16 cellular contexts compared by ENCODE assay signal in the genomic region with DNA sequence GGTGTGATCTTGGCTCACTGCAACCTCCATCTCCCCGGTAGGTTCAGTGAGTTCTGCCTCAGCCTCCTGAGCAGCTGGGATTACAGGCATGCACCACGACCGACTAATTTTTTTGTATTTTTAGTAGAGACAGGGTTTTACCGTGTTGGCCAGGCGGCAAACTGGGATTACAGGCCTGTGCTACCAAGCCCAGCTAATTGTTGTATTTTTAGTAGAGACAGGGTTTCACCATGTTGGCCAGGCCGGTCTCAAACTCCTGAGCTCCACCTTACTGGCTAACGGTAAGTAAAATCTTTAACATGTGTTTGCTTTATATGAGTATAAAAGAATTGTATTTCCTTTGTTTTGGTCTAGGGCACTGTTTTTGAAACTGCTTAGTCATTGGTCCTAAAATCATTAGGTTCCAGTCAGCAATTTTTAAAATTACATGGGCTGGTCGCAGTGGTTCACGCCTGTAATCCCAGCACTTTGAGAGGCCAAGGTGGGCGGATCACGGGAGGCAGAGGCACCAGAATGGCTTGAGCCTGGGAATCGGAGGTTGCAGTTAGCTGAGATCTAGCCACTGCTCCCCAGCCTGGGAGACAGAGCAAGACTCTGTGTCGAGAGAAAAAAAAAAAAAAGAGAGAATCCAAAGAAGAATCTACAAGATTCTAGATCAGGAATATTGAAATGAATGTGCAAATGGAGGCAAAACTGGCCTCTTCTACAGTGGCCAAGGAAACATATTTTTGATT. TPM values are rescaled to one million over a fixed set of nuclear protein-coding genes. Genes with fewer than 3 reads are reported as not detected.
DNase-seq lines count a peak whose midpoint lies in the region; ATAC-seq and TF ChIP-seq lines count a peak whose summit lies in the region.
"Had no signal": no experiment of that assay in that cellular context is flagged by ENCODE, and none has a peak within 500 bp of the region (broad histone marks: within the 10 kb centered on the region; RNA-seq: fewer than 3 reads in every experiment).

No MANE protein-coding gene starts in this region.

- no peak overlapping the region for H3K4me3 Mint-ChIP-seq in WTC11
- H3K4me3 Mint-ChIP-seq: stimulated activated naive CD8-positive, alpha-beta T cell treated with anti-CD3 and anti-CD28 coated beads, Interleukin-15, amount 100 ng/mL, for 72 hours; T-helper 1 cell treated with Interleukin-12 subunit alpha and Interleukin-12 subunit beta and Interleukin-4 antibody, amounts not matched to agents 30 μg/mL and 1 μg/mL, for 36 hours had no signal

- intact Hi-C loops in A673 (cut with micrococcal nuclease; ENCODE audit: unreplicated experiment) (no loop called here), left cardiac atrium (cut with DNase I) (no loop called here)

- H3K36me3 ChIP-seq in A673 (ENCODE audit: insufficient read depth, low read length, poor library complexity, severe bottlenecking) (peaks cover 19% of the 10 kb centered on the region), GM23248 (ENCODE audit: low read depth) (peaks cover 5% of the 10 kb centered on the region; the same call in 1 of the 2 replicates)

- WGBS in GM23248 (ENCODE audit: low coverage in 1 of 2, low lambda C conversion rate in 2 of 2, missing lambda C conversion rate in 2 of 2), 2 experiments, result 86 to 89% methylated on average over 13 of the region's 13 CpGs

- H3K9me3 ChIP-seq in A673 (ENCODE audit: low read depth, low read length, poor library complexity, severe bottlenecking), result no peaks in the 10 kb centered on the region
- H3K9me3 ChIP-seq in GM23248 (ENCODE audit: low read depth), result no peaks in the 10 kb centered on the region
- H3K9me3 ChIP-seq: adrenal gland had no signal

- no TSS peak for BruUV-seq in A673 (replicated peaks; lab: Mats Ljungman, UMichigan)

- DNase-seq in A673 (ENCODE audit: low spot score) (no peak), GM23248 (peak; percentile 26), WTC11 (ENCODE audit: low spot score) (no peak), fibroblast of mammary gland (ENCODE audit: low read depth) (peak; percentile 14), left cardiac atrium (no peak), mucosa of gallbladder (ENCODE audit: low spot score) (no peak), AG20443 (ENCODE audit: low spot score) (no peak)
- DNase-seq: adrenal gland; foreskin melanocyte; NCI-H1092; stimulated activated naive CD8-positive, alpha-beta T cell treated with anti-CD3 and anti-CD28 coated beads, Interleukin-15, amount 100 ng/mL, for 72 hours had no signal

- H3K9me3 Mint-ChIP-seq in WTC11, result no peaks in the 10 kb centered on the region
- H3K9me3 Mint-ChIP-seq: stimulated activated naive CD8-positive, alpha-beta T cell treated with anti-CD3 and anti-CD28 coated beads, Interleukin-15, amount 100 ng/mL, for 72 hours; T-helper 1 cell treated with Interleukin-12 subunit alpha and Interleukin-12 subunit beta and Interleukin-4 antibody, amounts not matched to agents 30 μg/mL and 1 μg/mL, for 36 hours had no signal

- H3K4me3 ChIP-seq in A673 (ENCODE audit: low read depth, low read length, poor library complexity, severe bottlenecking), result no peak overlapping the region
- H3K4me3 ChIP-seq in GM23248, result no peak overlapping the region
- H3K4me3 ChIP-seq in fibroblast of mammary gland (ENCODE audit: control insufficient read depth, low read depth, low read length), result no peak overlapping the region
- H3K4me3 ChIP-seq: adrenal gland, coronary artery had no signal

- TF ChIP-seq CTCF in A673 (conservative IDR thresholded peaks at IDR 0.05; ENCODE audit: low read depth, low read length) (no peak), WTC11 (IDR thresholded peaks at IDR 0.05) (no peak), fibroblast of mammary gland (conservative IDR thresholded peaks at IDR 0.05; ENCODE audit: control insufficient read depth, insufficient read depth, low read depth, low read length) (no peak)

- H2AFZ ChIP-seq in GM23248, result peak overlapping the region; percentile 27; the same call in 1 of the 2 replicates

- peak overlapping the region; percentile 63 for H3K4me2 ChIP-seq in GM23248 (ENCODE audit: unreplicated experiment)

- CTCF ChIA-PET in A673 (lab: Charles Lee) (no interaction called here), WTC11 (lab: Charles Lee) (interaction anchor here (0.9 kb wide), 1 partner anchor 12 kb away, joined by 6 read pairs; no protein-coding TSS in a partner anchor)

- H3K27me3 Mint-ChIP-seq in WTC11 (ENCODE audit: low read depth), result peaks cover 23% of the 10 kb centered on the region
- H3K27me3 Mint-ChIP-seq: stimulated activated naive CD8-positive, alpha-beta T cell treated with anti-CD3 and anti-CD28 coated beads, Interleukin-15, amount 100 ng/mL, for 72 hours had no signal

- ATAC-seq in WTC11 (no peak), left cardiac atrium (no peak), HG02642 (IDR thresholded peaks at IDR 0.05; ENCODE audit: poor library complexity, unreplicated experiment) (no peak)
- ATAC-seq: right cardiac atrium; stimulated activated naive CD8-positive, alpha-beta T cell treated with anti-CD3 and anti-CD28 coated beads, Interleukin-15, amount 100 ng/mL, for 72 hours had no signal

- POLR2A ChIA-PET in A673 (lab: Charles Lee; ENCODE audit: low non-redundant PET), result no interaction called here
- POLR2A ChIA-PET in WTC11 (lab: Charles Lee), result no interaction called here

- peaks cover 15% of the 10 kb centered on the region for H3F3A ChIP-seq in GM23248 (ENCODE audit: insufficient read depth)

- H3K27me3 ChIP-seq in A673 (replicated peaks; ENCODE audit: insufficient read depth, low read depth, low read length, poor library complexity) (no peaks in the 10 kb centered on the region), GM23248 (replicated peaks; ENCODE audit: insufficient read depth) (no peaks in the 10 kb centered on the region)
- H3K27me3 ChIP-seq: adrenal gland had no signal

- peak overlapping the region; percentile 57 for H3K9ac ChIP-seq in GM23248

- H4K20me1 ChIP-seq in GM23248 (ENCODE audit: insufficient read depth), result no peaks in the 10 kb centered on the region

- peak overlapping the region; percentile 71 for H3K27ac ChIP-seq in A673 (ENCODE audit: low read depth, low read length, poor library complexity, severe bottlenecking)
- peak overlapping the region; percentile 92 for H3K27ac ChIP-seq in GM23248
- H3K27ac ChIP-seq: adrenal gland, coronary artery had no signal

- peaks cover 4% of the 10 kb centered on the region; the same call in 1 of the 2 replicates for H3K36me3 Mint-ChIP-seq in WTC11

- peaks cover 30% of the 10 kb centered on the region for H3K4me1 ChIP-seq in A673 (ENCODE audit: insufficient read depth, low read length, poor library complexity, severe bottlenecking)
- peaks cover 26% of the 10 kb centered on the region for H3K4me1 ChIP-seq in GM23248 (ENCODE audit: insufficient read depth)

- no peaks in the 10 kb centered on the region for H3K9me2 ChIP-seq in GM23248 (ENCODE audit: insufficient read depth)

- peaks cover 11% of the 10 kb centered on the region for H3K4me1 Mint-ChIP-seq in WTC11

- in situ Hi-C loops in GM23248 (cut with MboI), result no loop called here

- H3K79me2 ChIP-seq in GM23248 (ENCODE audit: insufficient read depth), result peaks cover 32% of the 10 kb centered on the region

- H3K27ac Mint-ChIP-seq in WTC11, result peak overlapping the region; percentile 57; the same call in 1 of the 2 replicates
- H3K27ac Mint-ChIP-seq: T-helper 1 cell treated with Interleukin-12 subunit alpha and Interleukin-12 subunit beta and Interleukin-4 antibody, amounts not matched to agents 30 μg/mL and 1 μg/mL, for 36 hours had no signal

TF ChIP-seq in WTC11, 78 proteins besides CTCF, POLR2A, EP300 and RAD21 (continues in another document):
- TF ChIP-seq ZSCAN18 (CRISPR knock-in tag; IDR thresholded peaks at IDR 0.05) (no peak), SMAD4 (CRISPR knock-in tag; IDR thresholded peaks at IDR 0.05) (no peak)

RNA-seq across cellular contexts. Expression of gene FLYWCH1, which starts 3.6 kb away (rescaled TPM):
- 46.8 and 47.0 TPM in 2 replicates for total RNA-seq in A673 (2021)
- 43.3 and 44.7 TPM in 2 replicates for total RNA-seq in GM23248 (2014; rRNA removed; shearing (Covaris generic))
- polyA plus RNA-seq in GM23248 (2016; fragmentation: Nextera tagmentation; extraction: Ambion mirVana), result 16.0 and 18.7 TPM in 2 replicates
- 27.2 to 34.2 TPM (median 32.6 TPM) in 3 replicates for total RNA-seq in WTC11 (2021)
- total RNA-seq in left cardiac atrium, result 10 to 100 TPM; 31.4 to 35.1 TPM
- total RNA-seq in mucosa of gallbladder, result 57.5 TPM

RNA-seq across cellular contexts. Expression of gene FLYWCH2, which starts 32.3 kb away (rescaled TPM):
- total RNA-seq in A673 (2021), result 23.9 and 28.5 TPM in 2 replicates
- 60.3 and 112 TPM in 2 replicates for total RNA-seq in GM23248 (2014; rRNA removed; shearing (Covaris generic))
- polyA plus RNA-seq in GM23248 (2016; fragmentation: Nextera tagmentation; extraction: Ambion mirVana), result 48.6 and 53.6 TPM in 2 replicates
- total RNA-seq in WTC11 (2021), result 19.7 to 25.0 TPM (median 20.7 TPM) in 3 replicates
- 10 to 100 TPM; 27.1 to 29.1 TPM for total RNA-seq in left cardiac atrium
- total RNA-seq in mucosa of gallbladder, result 35.5 TPM

RNA-seq across cellular contexts. Expression of gene KREMEN2, which starts 48.7 kb away (rescaled TPM):
- total RNA-seq in A673 (2021), result 0.49 and 1.6 TPM in 2 replicates
- total RNA-seq in GM23248 (2014; rRNA removed; shearing (Covaris generic)), result not detected in 2 replicates
- not detected in 2 replicates for polyA plus RNA-seq in GM23248 (2016; fragmentation: Nextera tagmentation; extraction: Ambion mirVana)
- total RNA-seq in WTC11 (2021), result 7.5 to 8.6 TPM (median 8.5 TPM) in 3 replicates
- total RNA-seq in left cardiac atrium, result not detected
- not detected for total RNA-seq in mucosa of gallbladder
- total RNA-seq: adrenal gland, right cardiac atrium had no signal
- polyA plus RNA-seq: adrenal gland, right cardiac atrium had no signal

RNA-seq across cellular contexts. Expression of gene PAQR4, which starts 53.8 kb away (rescaled TPM):
- total RNA-seq in A673 (2021) (46.5 and 49.7 TPM in 2 replicates), WTC11 (2021) (21.1 to 32.4 TPM (median 21.5 TPM) in 3 replicates), left cardiac atrium (10 to 100 TPM in 1 of 2 donors, 1 to 10 TPM in 1; 5.8 to 10.1 TPM), mucosa of gallbladder (33.1 TPM)
- total RNA-seq in GM23248 (2014; rRNA removed; shearing (Covaris generic)), result 7.7 and 11.3 TPM in 2 replicates
- 5.1 and 5.6 TPM in 2 replicates for polyA plus RNA-seq in GM23248 (2016; fragmentation: Nextera tagmentation; extraction: Ambion mirVana)

RNA-seq across cellular contexts. Expression of gene PRSS22, which starts 57.4 kb away (rescaled TPM):
- total RNA-seq in A673 (2021) (not detected in 2 replicates), WTC11 (2021) (2.3 to 3.9 TPM (median 3.0 TPM) in 3 replicates), left cardiac atrium (not detected), mucosa of gallbladder (52.7 TPM)
- total RNA-seq in GM23248 (2014; rRNA removed; shearing (Covaris generic)), result not detected in 2 replicates
- not detected in 2 replicates for polyA plus RNA-seq in GM23248 (2016; fragmentation: Nextera tagmentation; extraction: Ambion mirVana)
- total RNA-seq: HT1080, right cardiac atrium had no signal
- polyA plus RNA-seq: right cardiac atrium had no signal

Comparison
In these comparisons a context has a peak if more than half of its experiments do, and no peak if none do; other contexts are left out.
1. DNase-seq: peak in GM23248 (single experiment) and fibroblast of mammary gland (single experiment); none in A673 (single experiment), WTC11 (single experiment), left cardiac atrium (single experiment), mucosa of gallbladder (single experiment) and AG20443 (single experiment).